In the genomic region with DNA sequence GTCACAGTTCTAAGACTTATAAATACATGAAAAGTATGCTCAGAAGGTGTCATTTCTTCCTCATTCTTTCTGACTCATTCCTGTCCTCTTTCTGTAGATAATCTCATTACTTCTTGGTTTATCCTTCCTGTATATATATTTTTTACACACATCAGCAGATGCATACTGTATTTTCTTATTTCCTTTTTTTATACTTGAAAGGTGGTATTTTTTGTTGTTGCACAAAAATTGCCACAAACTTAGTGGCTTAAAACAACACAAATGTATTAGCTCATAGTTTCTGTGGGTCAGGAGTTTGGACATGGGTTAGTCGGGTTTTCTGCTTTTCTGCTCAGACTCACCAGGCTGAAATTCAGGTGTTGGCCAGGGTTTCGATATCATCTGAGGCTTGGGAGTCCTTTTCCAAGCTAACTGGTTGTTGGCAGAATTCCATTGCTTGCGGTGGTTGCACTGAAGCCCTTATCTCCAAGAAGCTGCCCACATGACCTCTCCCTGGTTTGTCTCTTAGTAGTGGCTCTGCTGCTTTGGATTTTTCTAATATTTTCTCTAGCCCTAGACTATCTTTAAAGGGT, we compare ENCODE assay signal across 1 cellular context.
A peak's percentile ranks its signal among the peaks of the same experiment; 100 is the strongest.
TF ChIP-seq lines count a peak whose summit lies in the region.

No MANE protein-coding gene starts in this region.

TF ChIP-seq in HCT116, 20 proteins besides CTCF, POLR2A, EP300 and RAD21 (continued from another document):
- TF ChIP-seq, protein P1, sequence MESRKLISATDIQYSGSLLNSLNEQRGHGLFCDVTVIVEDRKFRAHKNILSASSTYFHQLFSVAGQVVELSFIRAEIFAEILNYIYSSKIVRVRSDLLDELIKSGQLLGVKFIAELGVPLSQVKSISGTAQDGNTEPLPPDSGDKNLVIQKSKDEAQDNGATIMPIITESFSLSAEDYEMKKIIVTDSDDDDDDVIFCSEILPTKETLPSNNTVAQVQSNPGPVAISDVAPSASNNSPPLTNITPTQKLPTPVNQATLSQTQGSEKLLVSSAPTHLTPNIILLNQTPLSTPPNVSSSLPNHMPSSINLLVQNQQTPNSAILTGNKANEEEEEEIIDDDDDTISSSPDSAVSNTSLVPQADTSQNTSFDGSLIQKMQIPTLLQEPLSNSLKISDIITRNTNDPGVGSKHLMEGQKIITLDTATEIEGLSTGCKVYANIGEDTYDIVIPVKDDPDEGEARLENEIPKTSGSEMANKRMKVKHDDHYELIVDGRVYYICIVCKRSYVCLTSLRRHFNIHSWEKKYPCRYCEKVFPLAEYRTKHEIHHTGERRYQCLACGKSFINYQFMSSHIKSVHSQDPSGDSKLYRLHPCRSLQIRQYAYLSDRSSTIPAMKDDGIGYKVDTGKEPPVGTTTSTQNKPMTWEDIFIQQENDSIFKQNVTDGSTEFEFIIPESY (IDR thresholded peaks at IDR 0.05; ENCODE audit: extremely low read depth, insufficient replicate concordance, low read length), result no peak
- peak; percentile 54 for TF ChIP-seq JUND (IDR thresholded peaks at IDR 0.05)
- TF ChIP-seq ZFX (IDR thresholded peaks at IDR 0.05), result no peak
- peak; percentile 30; the same call in 1 of the 2 replicates for TF ChIP-seq ELF1 (IDR thresholded peaks at IDR 0.05; ENCODE audit: borderline replicate concordance, low read depth)
- TF ChIP-seq, protein P2, sequence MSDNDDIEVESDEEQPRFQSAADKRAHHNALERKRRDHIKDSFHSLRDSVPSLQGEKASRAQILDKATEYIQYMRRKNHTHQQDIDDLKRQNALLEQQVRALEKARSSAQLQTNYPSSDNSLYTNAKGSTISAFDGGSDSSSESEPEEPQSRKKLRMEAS (IDR thresholded peaks at IDR 0.05), result 0 out of 2 replicates have a peak, but pooled peaks have one; percentile 13
- peak; percentile 76 for TF ChIP-seq FOSL1 (IDR thresholded peaks at IDR 0.05; ENCODE audit: low read depth)
- TF ChIP-seq POLR2AphosphoS5 (IDR thresholded peaks at IDR 0.05; ENCODE audit: low read depth, low read length), result peak; percentile 19; the same call in 1 of the 2 replicates
- TF ChIP-seq SP1 (IDR thresholded peaks at IDR 0.05; ENCODE audit: low read depth), result peak; percentile 26; the same call in 1 of the 2 replicates
- no peak for TF ChIP-seq SIN3A (IDR thresholded peaks at IDR 0.05; ENCODE audit: low read depth)
